Comparison of ENCODE assay signal across 9 cellular contexts in genomic region chr19:9435279-9436268, GRCh38. TPM values are rescaled to one million over a fixed set of nuclear protein-coding genes. Genes with fewer than 3 reads are reported as not detected.
A peak's percentile ranks its signal among the peaks of the same experiment; 100 is the strongest.
DNase-seq lines count a peak whose midpoint lies in the region; ATAC-seq, FAIRE-seq and TF ChIP-seq lines count a peak whose summit lies in the region.
"Had no signal": no experiment of that assay in that cellular context is flagged by ENCODE, and none has a peak within 500 bp of the region (broad histone marks: within the 10 kb centered on the region; RNA-seq: fewer than 3 reads in every experiment).

TSS of gene ZNF266 (minus strand) at chr19:9435573. CDS start at chr19:9420089, 15,484 bp downstream.

- H3K4me1 ChIP-seq in spleen: peaks cover 11 to 54% (median 30%) of the 10 kb centered on the region in 6 donors

- H3K9me3 ChIP-seq in AG04450 (ENCODE audit: control insufficient read depth, insufficient read depth, low read length) (peaks cover 19% of the 10 kb centered on the region), spleen (peaks cover 0 to 18% (median 9%) of the 10 kb centered on the region in 8 donors)

- FAIRE-seq in bronchial epithelial cell (lab: Jason Lieb, UNC): peak; percentile 68
- FAIRE-seq: TTC549 had no signal

- H3K4me3 ChIP-seq in AG04450 (ENCODE audit: low read depth, low read length) (peak within 1 kb of the TSS; percentile 72), WI38 (ENCODE audit: low read depth, low read length) (peak within 1 kb of the TSS; percentile 79), bronchial epithelial cell (ENCODE audit: low read depth, low read length) (peak within 1 kb of the TSS; percentile 66), spleen (peak within 1 kb of the TSS; percentile 64 to 82 (median 68))

- no peaks in the 10 kb centered on the region for H3K27me3 ChIP-seq in AG04450 (ENCODE audit: control insufficient read depth, insufficient read depth, low read length)
- H3K27me3 ChIP-seq in bronchial epithelial cell (ENCODE audit: control insufficient read depth, insufficient read depth, low read length): no peaks in the 10 kb centered on the region
- no peaks in the 10 kb centered on the region for H3K27me3 ChIP-seq in spleen (replicated peaks in 1 of 7)

- POLR2A ChIA-PET in AG04450 (lab: Yijun Ruan, JAX): interaction anchor here (1.3 kb wide), 1 partner anchor 28 kb away, joined by 4 read pairs; no protein-coding TSS in a partner anchor

- no peak for TF ChIP-seq POLR2A in spleen (IDR thresholded peaks at IDR 0.05)

- peak; percentile 76 for TF ChIP-seq CTCF in AG04450 (IDR thresholded peaks at IDR 0.05; ENCODE audit: low read depth, low read length)
- TF ChIP-seq CTCF in WI38 (IDR thresholded peaks at IDR 0.05; ENCODE audit: low read depth, low read length): peak; percentile 77
- TF ChIP-seq CTCF in bronchial epithelial cell (IDR thresholded peaks at IDR 0.05; ENCODE audit: insufficient read depth, low read length, severe bottlenecking): peak; percentile 85
- TF ChIP-seq CTCF in spleen (IDR thresholded peaks at IDR 0.05 in 8 of 11, conservative IDR thresholded peaks at IDR 0.05 in 3 of 11): peak; percentile 85 to 98 (median 93)

- H3K27ac ChIP-seq in AG04450 (ENCODE audit: low read depth, low read length) (peak within 1 kb of the TSS; percentile 89), spleen (peak within 1 kb of the TSS; percentile 91 to 97 (median 94))

- DNase-seq in AG04450 (ENCODE audit: low read depth, low spot score) (peak; percentile 74), NCI-H2227 (lab: John Stamatoyannopoulos, UW; ENCODE audit: unreplicated experiment) (peak; percentile 94), bronchial epithelial cell (ENCODE audit: low read depth) (peak; percentile 79), inferior parietal cortex (ENCODE audit: extremely low spot score) (peak; percentile 90), spleen (peak; percentile 95)

- peak; percentile 77 for ATAC-seq in GM18870 (IDR thresholded peaks at IDR 0.05; ENCODE audit: unreplicated experiment)
- ATAC-seq in HG03139 (IDR thresholded peaks at IDR 0.05; ENCODE audit: unreplicated experiment): peak; percentile 95

- CTCF ChIA-PET in AG04450 (lab: Charles Lee): interaction anchor here (0.7 to 1.7 kb wide), 6 partner anchors 10 to 151 kb away, joined by 3 to 8 read pairs (median 4); no protein-coding TSS in a partner anchor

- intact Hi-C loops in spleen (cut with DNase I; ENCODE audit: low total_unique reads): loop anchor here (10.0 kb wide), 2 partner anchors 131 to 359 kb away; partner anchors contain the start of gene ZNF699

- H3K36me3 ChIP-seq in bronchial epithelial cell (ENCODE audit: control insufficient read depth, insufficient read depth, low read length): peaks cover 4% of the 10 kb centered on the region
- H3K36me3 ChIP-seq in spleen: peaks cover 0 to 35% (median 22%) of the 10 kb centered on the region in 6 donors

- whole genome bisulfite sequencing in spleen, 5 donors: 13 to 20% (median 15%) methylated on average over 43 to 56 of the region's 56 CpGs

RNA-seq across cellular contexts. Expression of gene ZNF266, which starts in this region (rescaled TPM):
- 21.3 and 29.0 TPM in 2 replicates for polyA plus RNA-seq in AG04450 (2011; rRNA removed)
- 7.8 and 11.3 TPM in 2 replicates for polyA minus RNA-seq in AG04450 (2011; rRNA and poly(A)+ RNA removed)
- total RNA-seq in bronchial epithelial cell: 9.5 and 10.3 TPM in 2 replicates
- 10 to 100 TPM; 26.0 to 73.0 (median 42.9) TPM for total RNA-seq in spleen
- 10 to 100 TPM; 42.6 to 75.5 (median 59.2) TPM for polyA plus RNA-seq in spleen

Comparison
In these comparisons a context has a peak if more than half of its experiments do, and no peak if none do; other contexts are left out.
1. Peak in every context shown above with its lines: DNase-seq, ATAC-seq, H3K4me3 ChIP-seq and H3K27ac ChIP-seq.